8 cellular contexts compared by ENCODE assay signal in the genomic region with DNA sequence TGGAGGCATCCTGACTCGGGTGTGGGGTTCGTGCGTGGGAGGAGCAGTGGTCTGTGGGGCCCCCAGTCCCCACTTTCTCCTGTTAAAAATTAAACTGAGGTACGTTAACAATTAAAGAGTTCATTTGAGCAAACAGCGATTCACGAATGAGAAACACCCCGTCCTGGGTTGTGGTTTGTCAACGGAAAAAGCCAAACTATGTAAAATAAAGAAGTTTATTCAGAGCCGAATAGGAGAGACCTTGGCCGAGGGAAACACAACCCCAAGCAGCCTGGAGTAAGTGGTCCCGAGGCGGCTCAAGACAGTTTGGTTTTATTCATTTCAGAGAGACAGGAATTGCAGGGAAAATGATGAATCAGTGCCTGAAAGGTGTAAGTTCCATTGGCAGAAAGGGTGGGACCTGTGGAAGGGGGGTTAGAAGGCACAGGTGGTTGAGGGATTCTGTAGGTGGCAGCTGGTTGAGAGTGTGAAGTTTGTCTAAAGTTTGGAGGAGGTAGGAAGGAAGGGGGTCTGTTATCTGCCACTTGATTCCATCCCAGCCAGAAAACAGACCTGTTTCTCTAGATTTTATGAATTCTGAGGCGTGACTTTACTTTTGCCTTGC. TPM values are rescaled to one million over a fixed set of nuclear protein-coding genes. Genes with fewer than 3 reads are reported as not detected.
DNase-seq lines count a peak whose midpoint lies in the region; ATAC-seq and TF ChIP-seq lines count a peak whose summit lies in the region.
"Not testable (repeated sequence)": the region's sequence is repeated elsewhere in the genome, so short reads cannot be mapped to it uniquely, and the experiment has no call there.

No MANE protein-coding gene starts in this region.

- ATAC-seq in foreskin keratinocyte = not testable (repeated sequence)

- H2AFZ ChIP-seq in mesenchymal stem cell (ENCODE audit: low read depth, low read length) = peak overlapping the region; percentile 86

- H3K9me3 ChIP-seq in breast epithelium; mesenchymal stem cell (ENCODE audit: control insufficient read depth, low read length); vagina: not testable (repeated sequence)

- not testable (repeated sequence) for H3K27me3 Mint-ChIP-seq in activated CD4-positive, alpha-beta T cell treated with anti-CD3 and anti-CD28 coated beads, Interleukin-2, amount 10 ng/mL, durations not matched to agents 24 days and 14 days

- H2BK12ac ChIP-seq in mesenchymal stem cell (ENCODE audit: low read length in 2 of 2) = not testable (repeated sequence)

- peak overlapping the region; percentile 74 for H3K4me2 ChIP-seq in mesenchymal stem cell (ENCODE audit: low read length, poor library complexity, severe bottlenecking)

- peak overlapping the region; percentile 93 for H3K4me3 Mint-ChIP-seq in activated CD4-positive, alpha-beta T cell treated with anti-CD3 and anti-CD28 coated beads, Interleukin-2, amount 10 ng/mL, durations not matched to agents 24 days and 14 days

- H4K8ac ChIP-seq in mesenchymal stem cell (ENCODE audit: low read length) = not testable (repeated sequence)

- H3K27me3 ChIP-seq in breast epithelium; foreskin keratinocyte; mesenchymal stem cell (ENCODE audit: control insufficient read depth in 1 of 2, insufficient read depth in 1 of 2, low read length in 2 of 2); vagina: not testable (repeated sequence)

- peak overlapping the region; percentile 94 to 95 for H3K27ac ChIP-seq in breast epithelium
- H3K27ac ChIP-seq in foreskin keratinocyte = peak overlapping the region; percentile 49
- peak overlapping the region; percentile 99 for H3K27ac ChIP-seq in mesenchymal stem cell (ENCODE audit: low read length, poor library complexity, severe bottlenecking)
- H3K27ac ChIP-seq in vagina = peak overlapping the region; percentile 86

- not testable (repeated sequence) for H3K79me1 ChIP-seq in mesenchymal stem cell (replicated peaks; ENCODE audit: low read length, poor library complexity, severe bottlenecking)

- not testable (repeated sequence) for H3K4me1 ChIP-seq in breast epithelium; foreskin keratinocyte; mesenchymal stem cell (ENCODE audit: control insufficient read depth, insufficient read depth, low read depth, low read length)
- H3K4me1 ChIP-seq in vagina = peaks cover 33% of the 10 kb centered on the region

- H3K9me3 Mint-ChIP-seq in activated CD4-positive, alpha-beta T cell treated with anti-CD3 and anti-CD28 coated beads, Interleukin-2, amount 10 ng/mL, durations not matched to agents 24 days and 14 days = not testable (repeated sequence)

- peaks cover 30% of the 10 kb centered on the region for H3K4me1 Mint-ChIP-seq in activated CD4-positive, alpha-beta T cell treated with anti-CD3 and anti-CD28 coated beads, Interleukin-2, amount 10 ng/mL, durations not matched to agents 24 days and 14 days

- H4K91ac ChIP-seq in mesenchymal stem cell (ENCODE audit: low read length) = peak overlapping the region; percentile 61

- peaks cover 45% of the 10 kb centered on the region for H3K36me3 Mint-ChIP-seq in activated CD4-positive, alpha-beta T cell treated with anti-CD3 and anti-CD28 coated beads, Interleukin-2, amount 10 ng/mL, durations not matched to agents 24 days and 14 days (ENCODE audit: low read depth)

- H3K18ac ChIP-seq in mesenchymal stem cell (ENCODE audit: low read depth in 1 of 2, low read length in 2 of 2) = peak overlapping the region; percentile 94 to 95

- not testable (repeated sequence) for H2BK15ac ChIP-seq in mesenchymal stem cell (ENCODE audit: low read depth, poor library complexity, severe bottlenecking)

- peak overlapping the region; percentile 58 to 77 for H3K14ac ChIP-seq in mesenchymal stem cell (ENCODE audit: low read length in 2 of 2)

- H2BK120ac ChIP-seq in mesenchymal stem cell (ENCODE audit: low read depth, low read length) = not testable (repeated sequence)

- not testable (repeated sequence) for TF ChIP-seq POLR2A in NB4 (IDR thresholded peaks at IDR 0.05; ENCODE audit: extremely low read depth, insufficient read length); breast epithelium (IDR thresholded peaks at IDR 0.05); vagina (IDR thresholded peaks at IDR 0.05)

- H2AK5ac ChIP-seq in mesenchymal stem cell (ENCODE audit: low read length, severe bottlenecking) = not testable (repeated sequence)

- peak overlapping the region; percentile 69 to 89 for H3K4ac ChIP-seq in mesenchymal stem cell (ENCODE audit: low read depth in 1 of 2, low read length in 2 of 2)

- H3K9ac ChIP-seq in mesenchymal stem cell (ENCODE audit: low read length) = peak overlapping the region; percentile 93

- DNase-seq in NB4 (ENCODE audit: low read depth); activated CD4-positive, alpha-beta T cell treated with anti-CD3 and anti-CD28 coated beads, Interleukin-2, amount 10 ng/mL, durations not matched to agents 24 days and 14 days; breast epithelium (ENCODE audit: low spot score in 2 of 2); foreskin keratinocyte; mesenchymal stem cell; retinal pigment epithelial cell (ENCODE audit: low read depth); vagina (ENCODE audit: extremely low spot score in 2 of 2): not testable (repeated sequence)

- 5% methylated on average over 9 of the region's 13 CpGs for WGBS in mesenchymal stem cell

- not testable (repeated sequence) for TF ChIP-seq CTCF in GM12875 (IDR thresholded peaks at IDR 0.05; ENCODE audit: borderline replicate concordance, insufficient read depth, low read depth, low read length); NB4 (IDR thresholded peaks at IDR 0.05; ENCODE audit: low read depth, low read length); breast epithelium (IDR thresholded peaks at IDR 0.05); foreskin keratinocyte (conservative IDR thresholded peaks at IDR 0.05); retinal pigment epithelial cell (conservative IDR thresholded peaks at IDR 0.05; ENCODE audit: low read depth, low read length); vagina (IDR thresholded peaks at IDR 0.05)

- H2BK5ac ChIP-seq in mesenchymal stem cell (ENCODE audit: low read depth, low read length, poor library complexity, severe bottlenecking) = peak overlapping the region; percentile 97

- intact Hi-C loops in activated CD4-positive, alpha-beta T cell treated with anti-CD3 and anti-CD28 coated beads, Interleukin-2, amount 10 ng/mL, durations not matched to agents 24 days and 14 days (cut with micrococcal nuclease) = loop anchor here (1.0 to 10.0 kb wide), 3 partner anchors 39 to 129 kb away; partner anchors contain the start of genes ZNF763 and ZNF878
- intact Hi-C loops in breast epithelium (cut with DNase I; ENCODE audit: low total_unique reads) = not testable (repeated sequence)
- intact Hi-C loops in vagina (cut with DNase I) = loop anchor here (5.0 kb wide), 1 partner anchor 62 kb away; no protein-coding TSS in a partner anchor

- peak overlapping the region; percentile 94 for H3K4me3 ChIP-seq in GM12875 (ENCODE audit: low read depth, low read length)
- peak overlapping the region; percentile 75 for H3K4me3 ChIP-seq in NB4 (ENCODE audit: low read depth, low read length)
- H3K4me3 ChIP-seq in breast epithelium = peak overlapping the region; percentile 72 to 91 (median 78)
- H3K4me3 ChIP-seq in mesenchymal stem cell (ENCODE audit: insufficient read depth in 1 of 2, low read depth in 1 of 2, low read length in 2 of 2) = peak overlapping the region; percentile 87 to 93
- H3K4me3 ChIP-seq in retinal pigment epithelial cell (ENCODE audit: low read length) = peak overlapping the region; percentile 91
- peak overlapping the region; percentile 80 to 86 for H3K4me3 ChIP-seq in vagina

- not testable (repeated sequence) for H3K23ac ChIP-seq in mesenchymal stem cell (ENCODE audit: low read length in 2 of 2)

- not testable (repeated sequence) for H3K36me3 ChIP-seq in breast epithelium, vagina
- peaks cover 6 to 14% of the 10 kb centered on the region in 2 experiments for H3K36me3 ChIP-seq in mesenchymal stem cell (ENCODE audit: control insufficient read depth in 1 of 2, insufficient read depth in 2 of 2, low read depth in 1 of 2, low read length in 2 of 2)

- H3K27ac Mint-ChIP-seq in activated CD4-positive, alpha-beta T cell treated with anti-CD3 and anti-CD28 coated beads, Interleukin-2, amount 10 ng/mL, durations not matched to agents 24 days and 14 days = peak overlapping the region; percentile 82

RNA-seq across cellular contexts. Expression of gene ZNF700, which starts 0.8 kb away (rescaled TPM):
- total RNA-seq in activated CD4-positive, alpha-beta T cell treated with anti-CD3 and anti-CD28 coated beads, Interleukin-2, amount 10 ng/mL, durations not matched to agents 24 days and 14 days = 12.6 and 13.4 TPM in 2 replicates
- total RNA-seq in breast epithelium (10 to 100 TPM; 13.8 to 32.9 (median 22.3) TPM), foreskin keratinocyte (8.1 and 8.3 TPM in 2 replicates), vagina (14.7 TPM)
- polyA plus RNA-seq in foreskin keratinocyte = 3.0 and 3.6 TPM in 2 replicates
- polyA plus RNA-seq in mesenchymal stem cell (2013, experiment 1 of 2) = 2.6 TPM
- polyA plus RNA-seq in mesenchymal stem cell (2013, experiment 2 of 2) = 2.5 TPM

RNA-seq across cellular contexts. Expression of gene ZNF69, which starts 38.1 kb away (rescaled TPM):
- total RNA-seq in activated CD4-positive, alpha-beta T cell treated with anti-CD3 and anti-CD28 coated beads, Interleukin-2, amount 10 ng/mL, durations not matched to agents 24 days and 14 days = 0.21 and 0.40 TPM in 2 replicates
- total RNA-seq in breast epithelium = 10 to 100 TPM; 16.3 to 26.1 (median 20.0) TPM
- total RNA-seq in foreskin keratinocyte = 1.3 TPM in 2 replicates
- polyA plus RNA-seq in foreskin keratinocyte = 0.81 and 0.82 TPM in 2 replicates
- 4.8 TPM for polyA plus RNA-seq in mesenchymal stem cell (2013, experiment 1 of 2)
- 5.0 TPM for polyA plus RNA-seq in mesenchymal stem cell (2013, experiment 2 of 2)
- total RNA-seq in vagina = 12.3 TPM

RNA-seq across cellular contexts. Expression of gene ZNF763, which starts 39.2 kb away (rescaled TPM):
- 0.31 and 0.51 TPM in 2 replicates for total RNA-seq in activated CD4-positive, alpha-beta T cell treated with anti-CD3 and anti-CD28 coated beads, Interleukin-2, amount 10 ng/mL, durations not matched to agents 24 days and 14 days
- total RNA-seq in breast epithelium (10 to 100 TPM in 1 of 3 donors, 1 to 10 TPM in 2; 2.9 to 14.5 (median 6.9) TPM), foreskin keratinocyte (0.61 and 0.71 TPM in 2 replicates), vagina (2.9 TPM)
- polyA plus RNA-seq in foreskin keratinocyte = 0.34 and 0.50 TPM in 2 replicates
- 0.91 TPM for polyA plus RNA-seq in mesenchymal stem cell (2013, experiment 1 of 2)
- 1.0 TPM for polyA plus RNA-seq in mesenchymal stem cell (2013, experiment 2 of 2)

Comparison
In these comparisons a context has a peak if more than half of its experiments do, and no peak if none do; other contexts are left out.
1. H3K27ac ChIP-seq: peak in every context shown above with its lines; median percentile 99 in mesenchymal stem cell; 94 in breast epithelium; 86 in vagina; 49 in foreskin keratinocyte.